1 cellular context compared by ENCODE assay signal in the genomic region with DNA sequence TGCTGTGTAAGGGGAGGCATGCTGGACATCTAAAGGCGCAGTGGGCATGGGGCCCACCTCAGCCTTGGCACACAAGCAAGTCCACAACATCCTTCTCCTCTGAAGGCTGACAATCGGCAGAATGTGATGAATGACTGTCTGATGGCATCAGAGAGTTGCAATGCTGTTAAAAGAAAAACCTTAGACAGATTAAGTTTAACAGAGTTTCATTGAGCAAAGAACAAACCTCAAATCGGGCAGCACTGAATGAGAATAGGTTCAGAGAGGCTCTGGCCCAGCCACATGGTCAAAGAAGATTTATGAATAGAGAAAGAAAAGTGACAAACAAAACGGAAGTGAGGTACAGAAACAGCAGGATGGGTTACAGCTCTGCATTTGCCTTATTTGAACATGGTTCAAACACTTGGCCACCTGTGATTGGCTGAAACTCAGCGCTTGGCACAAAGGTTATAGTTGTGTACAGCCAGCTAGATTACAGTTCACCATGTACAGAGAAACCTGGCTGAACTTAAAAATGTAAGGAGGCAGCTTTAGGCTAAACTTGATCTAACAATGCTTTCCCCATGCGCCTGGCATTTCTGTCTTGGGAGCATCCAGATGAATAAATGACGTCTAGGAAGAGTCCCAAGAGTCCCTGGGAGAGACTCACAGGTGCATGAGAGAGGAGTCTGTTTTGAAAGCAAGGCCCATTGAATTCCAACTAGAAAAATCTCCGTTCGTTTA.
TF ChIP-seq lines count a peak whose summit lies in the region.

No MANE protein-coding gene starts in this region.

TF ChIP-seq in K562, 482 proteins besides CTCF, POLR2A, EP300 and RAD21 (continued from another document and continues in another):
- TF ChIP-seq, protein P1, sequence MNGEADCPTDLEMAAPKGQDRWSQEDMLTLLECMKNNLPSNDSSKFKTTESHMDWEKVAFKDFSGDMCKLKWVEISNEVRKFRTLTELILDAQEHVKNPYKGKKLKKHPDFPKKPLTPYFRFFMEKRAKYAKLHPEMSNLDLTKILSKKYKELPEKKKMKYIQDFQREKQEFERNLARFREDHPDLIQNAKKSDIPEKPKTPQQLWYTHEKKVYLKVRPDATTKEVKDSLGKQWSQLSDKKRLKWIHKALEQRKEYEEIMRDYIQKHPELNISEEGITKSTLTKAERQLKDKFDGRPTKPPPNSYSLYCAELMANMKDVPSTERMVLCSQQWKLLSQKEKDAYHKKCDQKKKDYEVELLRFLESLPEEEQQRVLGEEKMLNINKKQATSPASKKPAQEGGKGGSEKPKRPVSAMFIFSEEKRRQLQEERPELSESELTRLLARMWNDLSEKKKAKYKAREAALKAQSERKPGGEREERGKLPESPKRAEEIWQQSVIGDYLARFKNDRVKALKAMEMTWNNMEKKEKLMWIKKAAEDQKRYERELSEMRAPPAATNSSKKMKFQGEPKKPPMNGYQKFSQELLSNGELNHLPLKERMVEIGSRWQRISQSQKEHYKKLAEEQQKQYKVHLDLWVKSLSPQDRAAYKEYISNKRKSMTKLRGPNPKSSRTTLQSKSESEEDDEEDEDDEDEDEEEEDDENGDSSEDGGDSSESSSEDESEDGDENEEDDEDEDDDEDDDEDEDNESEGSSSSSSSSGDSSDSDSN (IDR thresholded peaks at IDR 0.05; ENCODE audit: borderline replicate concordance in 1 of 2, low read depth in 2 of 2, low read length in 2 of 2): no peak
- TF ChIP-seq DMBX1 (CRISPR knock-in tag; IDR thresholded peaks at IDR 0.05; ENCODE audit: borderline replicate concordance): peak; percentile 38; the same call in 1 of the 2 replicates
- TF ChIP-seq ZSCAN32 (CRISPR knock-in tag; IDR thresholded peaks at IDR 0.05): no peak
- TF ChIP-seq SRF (CRISPR knock-in tag; IDR thresholded peaks at IDR 0.05): peak in 1 of 2 experiments; percentile 81; a peak in 1 of 4 replicates
- no peak for TF ChIP-seq NFE2L1 (tag; IDR thresholded peaks at IDR 0.05; ENCODE audit: borderline replicate concordance, low read depth)
- no peak for TF ChIP-seq SETDB1 (IDR thresholded peaks at IDR 0.05; ENCODE audit: low read length)
- TF ChIP-seq TFAM (CRISPR knock-in tag; conservative IDR thresholded peaks at IDR 0.05): no peak
- TF ChIP-seq, protein P2, sequence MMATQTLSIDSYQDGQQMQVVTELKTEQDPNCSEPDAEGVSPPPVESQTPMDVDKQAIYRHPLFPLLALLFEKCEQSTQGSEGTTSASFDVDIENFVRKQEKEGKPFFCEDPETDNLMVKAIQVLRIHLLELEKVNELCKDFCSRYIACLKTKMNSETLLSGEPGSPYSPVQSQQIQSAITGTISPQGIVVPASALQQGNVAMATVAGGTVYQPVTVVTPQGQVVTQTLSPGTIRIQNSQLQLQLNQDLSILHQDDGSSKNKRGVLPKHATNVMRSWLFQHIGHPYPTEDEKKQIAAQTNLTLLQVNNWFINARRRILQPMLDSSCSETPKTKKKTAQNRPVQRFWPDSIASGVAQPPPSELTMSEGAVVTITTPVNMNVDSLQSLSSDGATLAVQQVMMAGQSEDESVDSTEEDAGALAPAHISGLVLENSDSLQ (IDR thresholded peaks at IDR 0.05): no peak
- TF ChIP-seq NRF1 (conservative IDR thresholded peaks at IDR 0.05 in 1 of 2, IDR thresholded peaks at IDR 0.05 in 1 of 2): no peak
- TF ChIP-seq TEAD4 (IDR thresholded peaks at IDR 0.05; ENCODE audit: low read length): no peak
- TF ChIP-seq TEAD4 (CRISPR knock-in tag; IDR thresholded peaks at IDR 0.05; ENCODE audit: borderline replicate concordance): no peak
- peak; percentile 49; the same call in 1 of the 2 replicates for TF ChIP-seq SPI1 (IDR thresholded peaks at IDR 0.05; ENCODE audit: borderline replicate concordance, low read depth, low read length)
- no peak for TF ChIP-seq NFIX (CRISPR knock-in tag; IDR thresholded peaks at IDR 0.05; ENCODE audit: low read depth)
- TF ChIP-seq ZNF584 (CRISPR knock-in tag; IDR thresholded peaks at IDR 0.05; ENCODE audit: low read depth): no peak
- no peak for TF ChIP-seq SMARCE1 (IDR thresholded peaks at IDR 0.05)
- TF ChIP-seq, protein P3, sequence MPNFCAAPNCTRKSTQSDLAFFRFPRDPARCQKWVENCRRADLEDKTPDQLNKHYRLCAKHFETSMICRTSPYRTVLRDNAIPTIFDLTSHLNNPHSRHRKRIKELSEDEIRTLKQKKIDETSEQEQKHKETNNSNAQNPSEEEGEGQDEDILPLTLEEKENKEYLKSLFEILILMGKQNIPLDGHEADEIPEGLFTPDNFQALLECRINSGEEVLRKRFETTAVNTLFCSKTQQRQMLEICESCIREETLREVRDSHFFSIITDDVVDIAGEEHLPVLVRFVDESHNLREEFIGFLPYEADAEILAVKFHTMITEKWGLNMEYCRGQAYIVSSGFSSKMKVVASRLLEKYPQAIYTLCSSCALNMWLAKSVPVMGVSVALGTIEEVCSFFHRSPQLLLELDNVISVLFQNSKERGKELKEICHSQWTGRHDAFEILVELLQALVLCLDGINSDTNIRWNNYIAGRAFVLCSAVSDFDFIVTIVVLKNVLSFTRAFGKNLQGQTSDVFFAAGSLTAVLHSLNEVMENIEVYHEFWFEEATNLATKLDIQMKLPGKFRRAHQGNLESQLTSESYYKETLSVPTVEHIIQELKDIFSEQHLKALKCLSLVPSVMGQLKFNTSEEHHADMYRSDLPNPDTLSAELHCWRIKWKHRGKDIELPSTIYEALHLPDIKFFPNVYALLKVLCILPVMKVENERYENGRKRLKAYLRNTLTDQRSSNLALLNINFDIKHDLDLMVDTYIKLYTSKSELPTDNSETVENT (CRISPR knock-in tag; IDR thresholded peaks at IDR 0.05): no peak
- TF ChIP-seq MXI1 (IDR thresholded peaks at IDR 0.05; ENCODE audit: low read depth, low read length): no peak
- TF ChIP-seq GABPB2 (CRISPR knock-in tag; conservative IDR thresholded peaks at IDR 0.05): no peak
- TF ChIP-seq FOXK2 (conservative IDR thresholded peaks at IDR 0.05 in 1 of 2, IDR thresholded peaks at IDR 0.05 in 1 of 2; ENCODE audit: low read depth in 2 of 2): 0 out of 4 replicates have a peak, but pooled peaks of 1 of the 2 experiments have one; percentile 13
- TF ChIP-seq HLTF (IDR thresholded peaks at IDR 0.05): no peak
- TF ChIP-seq, protein P4, sequence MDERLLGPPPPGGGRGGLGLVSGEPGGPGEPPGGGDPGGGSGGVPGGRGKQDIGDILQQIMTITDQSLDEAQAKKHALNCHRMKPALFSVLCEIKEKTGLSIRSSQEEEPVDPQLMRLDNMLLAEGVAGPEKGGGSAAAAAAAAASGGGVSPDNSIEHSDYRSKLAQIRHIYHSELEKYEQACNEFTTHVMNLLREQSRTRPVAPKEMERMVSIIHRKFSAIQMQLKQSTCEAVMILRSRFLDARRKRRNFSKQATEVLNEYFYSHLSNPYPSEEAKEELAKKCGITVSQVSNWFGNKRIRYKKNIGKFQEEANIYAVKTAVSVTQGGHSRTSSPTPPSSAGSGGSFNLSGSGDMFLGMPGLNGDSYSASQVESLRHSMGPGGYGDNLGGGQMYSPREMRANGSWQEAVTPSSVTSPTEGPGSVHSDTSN (CRISPR knock-in tag; IDR thresholded peaks at IDR 0.05; ENCODE audit: low read depth): no peak
- TF ChIP-seq, protein P4 (tag; conservative IDR thresholded peaks at IDR 0.05; ENCODE audit: low read depth): peak; percentile 54; the same call in 1 of the 2 replicates
- TF ChIP-seq GABPA (tag; conservative IDR thresholded peaks at IDR 0.05; ENCODE audit: low read depth): peak; percentile 46; the same call in 1 of the 2 replicates
- TF ChIP-seq, protein P5, sequence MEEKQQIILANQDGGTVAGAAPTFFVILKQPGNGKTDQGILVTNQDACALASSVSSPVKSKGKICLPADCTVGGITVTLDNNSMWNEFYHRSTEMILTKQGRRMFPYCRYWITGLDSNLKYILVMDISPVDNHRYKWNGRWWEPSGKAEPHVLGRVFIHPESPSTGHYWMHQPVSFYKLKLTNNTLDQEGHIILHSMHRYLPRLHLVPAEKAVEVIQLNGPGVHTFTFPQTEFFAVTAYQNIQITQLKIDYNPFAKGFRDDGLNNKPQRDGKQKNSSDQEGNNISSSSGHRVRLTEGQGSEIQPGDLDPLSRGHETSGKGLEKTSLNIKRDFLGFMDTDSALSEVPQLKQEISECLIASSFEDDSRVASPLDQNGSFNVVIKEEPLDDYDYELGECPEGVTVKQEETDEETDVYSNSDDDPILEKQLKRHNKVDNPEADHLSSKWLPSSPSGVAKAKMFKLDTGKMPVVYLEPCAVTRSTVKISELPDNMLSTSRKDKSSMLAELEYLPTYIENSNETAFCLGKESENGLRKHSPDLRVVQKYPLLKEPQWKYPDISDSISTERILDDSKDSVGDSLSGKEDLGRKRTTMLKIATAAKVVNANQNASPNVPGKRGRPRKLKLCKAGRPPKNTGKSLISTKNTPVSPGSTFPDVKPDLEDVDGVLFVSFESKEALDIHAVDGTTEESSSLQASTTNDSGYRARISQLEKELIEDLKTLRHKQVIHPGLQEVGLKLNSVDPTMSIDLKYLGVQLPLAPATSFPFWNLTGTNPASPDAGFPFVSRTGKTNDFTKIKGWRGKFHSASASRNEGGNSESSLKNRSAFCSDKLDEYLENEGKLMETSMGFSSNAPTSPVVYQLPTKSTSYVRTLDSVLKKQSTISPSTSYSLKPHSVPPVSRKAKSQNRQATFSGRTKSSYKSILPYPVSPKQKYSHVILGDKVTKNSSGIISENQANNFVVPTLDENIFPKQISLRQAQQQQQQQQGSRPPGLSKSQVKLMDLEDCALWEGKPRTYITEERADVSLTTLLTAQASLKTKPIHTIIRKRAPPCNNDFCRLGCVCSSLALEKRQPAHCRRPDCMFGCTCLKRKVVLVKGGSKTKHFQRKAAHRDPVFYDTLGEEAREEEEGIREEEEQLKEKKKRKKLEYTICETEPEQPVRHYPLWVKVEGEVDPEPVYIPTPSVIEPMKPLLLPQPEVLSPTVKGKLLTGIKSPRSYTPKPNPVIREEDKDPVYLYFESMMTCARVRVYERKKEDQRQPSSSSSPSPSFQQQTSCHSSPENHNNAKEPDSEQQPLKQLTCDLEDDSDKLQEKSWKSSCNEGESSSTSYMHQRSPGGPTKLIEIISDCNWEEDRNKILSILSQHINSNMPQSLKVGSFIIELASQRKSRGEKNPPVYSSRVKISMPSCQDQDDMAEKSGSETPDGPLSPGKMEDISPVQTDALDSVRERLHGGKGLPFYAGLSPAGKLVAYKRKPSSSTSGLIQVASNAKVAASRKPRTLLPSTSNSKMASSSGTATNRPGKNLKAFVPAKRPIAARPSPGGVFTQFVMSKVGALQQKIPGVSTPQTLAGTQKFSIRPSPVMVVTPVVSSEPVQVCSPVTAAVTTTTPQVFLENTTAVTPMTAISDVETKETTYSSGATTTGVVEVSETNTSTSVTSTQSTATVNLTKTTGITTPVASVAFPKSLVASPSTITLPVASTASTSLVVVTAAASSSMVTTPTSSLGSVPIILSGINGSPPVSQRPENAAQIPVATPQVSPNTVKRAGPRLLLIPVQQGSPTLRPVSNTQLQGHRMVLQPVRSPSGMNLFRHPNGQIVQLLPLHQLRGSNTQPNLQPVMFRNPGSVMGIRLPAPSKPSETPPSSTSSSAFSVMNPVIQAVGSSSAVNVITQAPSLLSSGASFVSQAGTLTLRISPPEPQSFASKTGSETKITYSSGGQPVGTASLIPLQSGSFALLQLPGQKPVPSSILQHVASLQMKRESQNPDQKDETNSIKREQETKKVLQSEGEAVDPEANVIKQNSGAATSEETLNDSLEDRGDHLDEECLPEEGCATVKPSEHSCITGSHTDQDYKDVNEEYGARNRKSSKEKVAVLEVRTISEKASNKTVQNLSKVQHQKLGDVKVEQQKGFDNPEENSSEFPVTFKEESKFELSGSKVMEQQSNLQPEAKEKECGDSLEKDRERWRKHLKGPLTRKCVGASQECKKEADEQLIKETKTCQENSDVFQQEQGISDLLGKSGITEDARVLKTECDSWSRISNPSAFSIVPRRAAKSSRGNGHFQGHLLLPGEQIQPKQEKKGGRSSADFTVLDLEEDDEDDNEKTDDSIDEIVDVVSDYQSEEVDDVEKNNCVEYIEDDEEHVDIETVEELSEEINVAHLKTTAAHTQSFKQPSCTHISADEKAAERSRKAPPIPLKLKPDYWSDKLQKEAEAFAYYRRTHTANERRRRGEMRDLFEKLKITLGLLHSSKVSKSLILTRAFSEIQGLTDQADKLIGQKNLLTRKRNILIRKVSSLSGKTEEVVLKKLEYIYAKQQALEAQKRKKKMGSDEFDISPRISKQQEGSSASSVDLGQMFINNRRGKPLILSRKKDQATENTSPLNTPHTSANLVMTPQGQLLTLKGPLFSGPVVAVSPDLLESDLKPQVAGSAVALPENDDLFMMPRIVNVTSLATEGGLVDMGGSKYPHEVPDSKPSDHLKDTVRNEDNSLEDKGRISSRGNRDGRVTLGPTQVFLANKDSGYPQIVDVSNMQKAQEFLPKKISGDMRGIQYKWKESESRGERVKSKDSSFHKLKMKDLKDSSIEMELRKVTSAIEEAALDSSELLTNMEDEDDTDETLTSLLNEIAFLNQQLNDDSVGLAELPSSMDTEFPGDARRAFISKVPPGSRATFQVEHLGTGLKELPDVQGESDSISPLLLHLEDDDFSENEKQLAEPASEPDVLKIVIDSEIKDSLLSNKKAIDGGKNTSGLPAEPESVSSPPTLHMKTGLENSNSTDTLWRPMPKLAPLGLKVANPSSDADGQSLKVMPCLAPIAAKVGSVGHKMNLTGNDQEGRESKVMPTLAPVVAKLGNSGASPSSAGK (IDR thresholded peaks at IDR 0.05): peak; percentile 29
- no peak for TF ChIP-seq MCM3 (IDR thresholded peaks at IDR 0.05)
- no peak for TF ChIP-seq PRPF4 (IDR thresholded peaks at IDR 0.05; ENCODE audit: insufficient read depth, low read depth, low read length, poor library complexity, severe bottlenecking)
- TF ChIP-seq, protein P6, sequence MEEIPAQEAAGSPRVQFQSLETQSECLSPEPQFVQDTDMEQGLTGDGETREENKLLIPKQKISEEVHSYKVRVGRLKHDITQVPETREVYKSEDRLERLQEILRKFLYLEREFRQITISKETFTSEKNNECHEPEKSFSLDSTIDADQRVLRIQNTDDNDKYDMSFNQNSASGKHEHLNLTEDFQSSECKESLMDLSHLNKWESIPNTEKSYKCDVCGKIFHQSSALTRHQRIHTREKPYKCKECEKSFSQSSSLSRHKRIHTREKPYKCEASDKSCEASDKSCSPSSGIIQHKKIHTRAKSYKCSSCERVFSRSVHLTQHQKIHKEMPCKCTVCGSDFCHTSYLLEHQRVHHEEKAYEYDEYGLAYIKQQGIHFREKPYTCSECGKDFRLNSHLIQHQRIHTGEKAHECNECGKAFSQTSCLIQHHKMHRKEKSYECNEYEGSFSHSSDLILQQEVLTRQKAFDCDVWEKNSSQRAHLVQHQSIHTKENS (CRISPR knock-in tag; IDR thresholded peaks at IDR 0.05): no peak
- no peak for TF ChIP-seq KAT8 (IDR thresholded peaks at IDR 0.05; ENCODE audit: low read depth)
- TF ChIP-seq, protein P7, sequence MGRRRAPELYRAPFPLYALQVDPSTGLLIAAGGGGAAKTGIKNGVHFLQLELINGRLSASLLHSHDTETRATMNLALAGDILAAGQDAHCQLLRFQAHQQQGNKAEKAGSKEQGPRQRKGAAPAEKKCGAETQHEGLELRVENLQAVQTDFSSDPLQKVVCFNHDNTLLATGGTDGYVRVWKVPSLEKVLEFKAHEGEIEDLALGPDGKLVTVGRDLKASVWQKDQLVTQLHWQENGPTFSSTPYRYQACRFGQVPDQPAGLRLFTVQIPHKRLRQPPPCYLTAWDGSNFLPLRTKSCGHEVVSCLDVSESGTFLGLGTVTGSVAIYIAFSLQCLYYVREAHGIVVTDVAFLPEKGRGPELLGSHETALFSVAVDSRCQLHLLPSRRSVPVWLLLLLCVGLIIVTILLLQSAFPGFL (CRISPR knock-in tag; IDR thresholded peaks at IDR 0.05): no peak
- TF ChIP-seq ELF2 (CRISPR knock-in tag; IDR thresholded peaks at IDR 0.05): peak; percentile 47; the same call in 1 of the 2 replicates
- no peak for TF ChIP-seq ZNF224 (CRISPR knock-in tag; IDR thresholded peaks at IDR 0.05)
